Comparison of ENCODE assay signal across 17 cellular contexts in genomic region chr12:123056709-123057108, GRCh38.
"Had no signal": no experiment of that assay in that cellular context is flagged by ENCODE, and none has a peak within 500 bp of the region (broad histone marks: within the 10 kb centered on the region; RNA-seq: fewer than 3 reads in every experiment).

No MANE protein-coding gene starts in this region.

- DNase-seq: activated naive CD4-positive, alpha-beta T cell treated with Interleukin-2 at 50 U/mL for 16 hours; activated T-cell treated with anti-CD3 and anti-CD28 coated beads, Interleukin-2, amount 50 U/mL, for 48 hours; body of pancreas; esophagus squamous epithelium; head of caudate nucleus; midbrain; natural killer cell; stimulated activated CD4-positive, alpha-beta T cell treated with anti-CD3 and anti-CD28 coated beads, Interleukin-2, amount 100 ng/mL, for 48 hours; stimulated activated CD8-positive, alpha-beta memory T cell treated with anti-CD3 and anti-CD28 coated beads, Interleukin-4, amount 100 ng/mL, for 48 hours; stimulated activated naive CD4-positive, alpha-beta T cell; T1000 had no signal

- ATAC-seq: body of pancreas, natural killer cell, WTC11 had no signal

- H3K27ac Mint-ChIP-seq: T-helper 1 cell treated with Interleukin-12 subunit alpha and Interleukin-12 subunit beta and Interleukin-4 antibody, amounts not matched to agents 30 μg/mL and 1 μg/mL, for 36 hours; type B pancreatic cell; WTC11 had no signal

- H3K27me3 Mint-ChIP-seq: type B pancreatic cell had no signal

- H3K4me3 Mint-ChIP-seq: natural killer cell; T-helper 1 cell treated with Interleukin-12 subunit alpha and Interleukin-12 subunit beta and Interleukin-4 antibody, amounts not matched to agents 30 μg/mL and 1 μg/mL, for 36 hours; type B pancreatic cell; WTC11 had no signal

- H3K27ac ChIP-seq: body of pancreas, cardiac muscle cell, esophagus squamous epithelium, thoracic aorta had no signal

- H3K4me1 ChIP-seq: body of pancreas had no signal

- H3K27me3 ChIP-seq: body of pancreas, cardiac muscle cell, esophagus squamous epithelium, gastrocnemius medialis had no signal

- H3K9me3 ChIP-seq: body of pancreas, esophagus squamous epithelium, gastrocnemius medialis, thoracic aorta had no signal

- H3K9me3 Mint-ChIP-seq: natural killer cell; T-helper 1 cell treated with Interleukin-12 subunit alpha and Interleukin-12 subunit beta and Interleukin-4 antibody, amounts not matched to agents 30 μg/mL and 1 μg/mL, for 36 hours; type B pancreatic cell; WTC11 had no signal

- H3K4me3 ChIP-seq: body of pancreas, cardiac muscle cell, esophagus squamous epithelium, gastrocnemius medialis, thoracic aorta had no signal

- H3K36me3 Mint-ChIP-seq: natural killer cell, type B pancreatic cell, WTC11 had no signal

- H3K36me3 ChIP-seq: cardiac muscle cell, esophagus squamous epithelium, gastrocnemius medialis, thoracic aorta had no signal
